18 cellular contexts compared by ENCODE assay signal in genomic region chr7:87966271-87966670, GRCh38.
"Had no signal": no experiment of that assay in that cellular context is flagged by ENCODE, and none has a peak within 500 bp of the region (broad histone marks: within the 10 kb centered on the region; RNA-seq: fewer than 3 reads in every experiment).

No MANE protein-coding gene starts in this region.

- H3K9ac ChIP-seq: KMS-11 had no signal

- H3K4me1 ChIP-seq: SJSA1 had no signal

- H3K27ac ChIP-seq: HL-60, KMS-11, SJSA1 had no signal

- H3K9me3 ChIP-seq: SJSA1 had no signal

- H3K36me3 ChIP-seq: SJSA1 had no signal

- ATAC-seq: K562 had no signal

- H3K4me3 ChIP-seq: K562, SJSA1 had no signal

- H3K4me2 ChIP-seq: KMS-11 had no signal

- DNase-seq: Kasumi-1, MM.1S, NCI-H1092 treated with DMSO at 0.1 percent for 48 hours, NCI-H1436, NCI-H187, NCI-H2029, NCI-H2081 treated with DMSO at 0.1 percent for 48 hours, NCI-H2171, NCI-H524, NCI-H526 treated with DMSO at 0.1 percent for 48 hours, NCI-H774, Right ventricle myocardium superior, RPMI8226, SIG-M5 had no signal

- H3K27me3 ChIP-seq: SJSA1 had no signal
